In the genomic region with DNA sequence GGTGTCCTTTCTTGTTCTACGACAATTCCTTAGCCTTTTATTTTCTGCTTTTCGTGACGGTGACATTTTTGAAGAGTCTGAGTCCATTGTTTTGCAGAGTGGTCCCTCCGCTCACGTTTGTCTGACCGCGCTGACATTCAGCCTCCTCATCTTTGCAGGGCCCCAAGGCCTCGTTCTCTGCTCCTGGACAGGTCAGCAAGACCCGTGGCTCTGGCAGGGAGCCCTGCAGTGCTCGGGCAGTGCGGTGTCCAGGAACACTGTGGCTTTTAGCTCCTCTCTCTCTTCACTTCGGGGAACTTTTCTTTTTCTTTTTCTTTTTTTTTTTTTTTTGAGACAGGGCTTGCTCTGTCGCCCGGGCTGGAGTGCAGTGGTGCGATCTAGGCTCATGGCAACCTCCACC, we compare ENCODE assay signal across 16 cellular contexts.
"Had no signal": no experiment of that assay in that cellular context is flagged by ENCODE, and none has a peak within 500 bp of the region (broad histone marks: within the 10 kb centered on the region; RNA-seq: fewer than 3 reads in every experiment).

No MANE protein-coding gene starts in this region.

- H3K27me3 Mint-ChIP-seq: central memory CD8-positive, alpha-beta T cell; stimulated activated naive CD8-positive, alpha-beta T cell treated with anti-CD3 and anti-CD28 coated beads, Interleukin-15, Interleukin-2, amounts not matched to agents 100 ng/mL and 50 ng/mL, for 24 hours had no signal

- H3K27ac Mint-ChIP-seq: activated naive CD4-positive, alpha-beta T cell treated with anti-CD3 and anti-CD28 coated beads for 36 hours; stimulated activated naive CD8-positive, alpha-beta T cell treated with anti-CD3 and anti-CD28 coated beads, Interleukin-15, Interleukin-2, amounts not matched to agents 100 ng/mL and 50 ng/mL, for 24 hours had no signal

- H3K4me1 Mint-ChIP-seq: central memory CD8-positive, alpha-beta T cell had no signal

- DNase-seq: activated CD4-positive, alpha-beta memory T cell treated with anti-CD3 and anti-CD28 coated beads, Interleukin-2, amount 10 ng/mL, durations not matched to agents 7 days and 5 days; activated naive CD4-positive, alpha-beta T cell treated with anti-CD3 and anti-CD28 coated beads for 36 hours; cortex of kidney; effector CD4-positive, alpha-beta T cell; midbrain; uterus had no signal

- H3K9me3 ChIP-seq: ascending aorta, gastrocnemius medialis, prostate gland, uterus had no signal

- ATAC-seq: esophagus mucosa, gastrocnemius medialis had no signal

- H3K4me3 ChIP-seq: ascending aorta, gastrocnemius medialis, prostate gland, right atrium auricular region, SK-N-MC, tibial nerve, uterus had no signal

- FAIRE-seq: keratinocyte had no signal

- H3K36me3 ChIP-seq: ascending aorta, gastrocnemius medialis, prostate gland, right atrium auricular region, tibial nerve, uterus had no signal

- H3K27me3 ChIP-seq: ascending aorta, gastrocnemius medialis, right atrium auricular region, tibial nerve, uterus had no signal

- H3K4me3 Mint-ChIP-seq: activated CD4-positive, alpha-beta memory T cell treated with anti-CD3 and anti-CD28 coated beads, Interleukin-2, amount 10 ng/mL, durations not matched to agents 7 days and 5 days; activated naive CD4-positive, alpha-beta T cell treated with anti-CD3 and anti-CD28 coated beads for 36 hours; central memory CD8-positive, alpha-beta T cell; stimulated activated naive CD8-positive, alpha-beta T cell treated with anti-CD3 and anti-CD28 coated beads, Interleukin-15, Interleukin-2, amounts not matched to agents 100 ng/mL and 50 ng/mL, for 24 hours had no signal

- H3K27ac ChIP-seq: ascending aorta, gastrocnemius medialis, prostate gland, right atrium auricular region, SK-N-MC, tibial nerve, uterus had no signal

- H3K9me3 Mint-ChIP-seq: central memory CD8-positive, alpha-beta T cell had no signal

- H3K4me1 ChIP-seq: ascending aorta, gastrocnemius medialis, prostate gland, right atrium auricular region, tibial nerve, uterus had no signal
